Comparison of ENCODE assay signal across 12 cellular contexts in the genomic region with DNA sequence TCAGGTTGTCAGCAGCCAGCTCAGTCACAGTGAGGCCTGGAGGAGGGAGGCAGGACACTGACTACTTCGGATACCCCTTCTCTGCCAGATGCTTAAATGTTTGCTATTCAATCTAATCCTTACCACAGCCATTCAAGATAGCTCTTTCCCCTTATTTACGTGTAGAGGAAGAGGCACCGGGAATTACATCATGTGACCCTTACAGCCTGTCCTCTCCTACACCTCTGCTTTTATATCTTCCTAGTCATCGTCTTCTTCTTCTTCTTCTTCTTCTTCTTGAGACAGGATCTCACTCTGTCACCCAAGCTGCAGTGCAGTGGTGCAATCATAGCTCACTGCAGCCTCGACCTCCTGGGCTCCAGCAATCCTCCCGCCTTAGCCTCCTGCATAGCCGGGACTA.
DNase-seq lines count a peak whose midpoint lies in the region; ATAC-seq, FAIRE-seq and TF ChIP-seq lines count a peak whose summit lies in the region.
"Had no signal": no experiment of that assay in that cellular context is flagged by ENCODE, and none has a peak within 500 bp of the region (broad histone marks: within the 10 kb centered on the region; RNA-seq: fewer than 3 reads in every experiment).

No MANE protein-coding gene starts in this region.

- no TSS peak for BruUV-seq in K562 (replicated peaks; lab: Mats Ljungman, UMichigan)

- peaks cover 51% of the 10 kb centered on the region for H3K36me3 Mint-ChIP-seq in T-helper 2 cell treated with Interferon-gamma antibody and Interleukin-4, amounts not matched to agents 5 μg/mL and 100 μg/mL, for 36 hours (ENCODE audit: low read depth)

- peak overlapping the region; percentile 96 for H3K4me3 Mint-ChIP-seq in T-helper 2 cell treated with Interferon-gamma antibody and Interleukin-4, amounts not matched to agents 5 μg/mL and 100 μg/mL, for 36 hours

- H3K27ac ChIP-seq in MM.1S (ENCODE audit: low read length) (no peak overlapping the region), K562 (ENCODE audit: extremely low read depth, low read depth, low read length) (no peak overlapping the region), spleen (peak overlapping the region in 7 of 8 donors; percentile 88 to 97 (median 93)), GM23248 (no peak overlapping the region)
- H3K27ac ChIP-seq: psoas muscle, thoracic aorta had no signal

- 3% methylated on average over 6 of the region's 7 CpGs for WGBS in K562 (ENCODE audit: insufficient coverage, low coverage, missing lambda C conversion rate)
- WGBS in spleen, 5 donors, result 62 to 68% (median 63%) methylated on average over 7 of the region's 7 CpGs
- 73 to 80% methylated on average over 7 of the region's 7 CpGs for WGBS in GM23248 (ENCODE audit: low coverage in 1 of 2, low lambda C conversion rate in 2 of 2, missing lambda C conversion rate in 2 of 2), 2 experiments

- FAIRE-seq in K562 (lab: Jason Lieb, UNC), result no peak

- TF ChIP-seq CTCF in MM.1S (IDR thresholded peaks at IDR 0.05; ENCODE audit: low read length) (no peak), K562 (IDR thresholded peaks at IDR 0.05 in 2 of 3, conservative IDR thresholded peaks at IDR 0.05 in 1 of 3; ENCODE audit: insufficient read depth in 2 of 3, low read depth in 1 of 3, low read length in 3 of 3) (no peak), spleen (IDR thresholded peaks at IDR 0.05 in 8 of 11, conservative IDR thresholded peaks at IDR 0.05 in 3 of 11) (no peak)

- H3K9me2 ChIP-seq in MM.1S (replicated peaks; ENCODE audit: insufficient read depth, low read length), result no peaks in the 10 kb centered on the region
- no peaks in the 10 kb centered on the region for H3K9me2 ChIP-seq in GM23248 (ENCODE audit: insufficient read depth)

- H3K9me1 ChIP-seq in K562 (ENCODE audit: control insufficient read depth, insufficient read depth, low read length), result no peaks in the 10 kb centered on the region

- no peak overlapping the region for H2AFZ ChIP-seq in MM.1S (ENCODE audit: low read length)
- H2AFZ ChIP-seq in K562 (ENCODE audit: low read depth, low read length), result no peak overlapping the region
- H2AFZ ChIP-seq in GM23248, result no peak overlapping the region

- intact Hi-C loops in K562 (cut with micrococcal nuclease), result no loop called here
- intact Hi-C loops in spleen (cut with DNase I; ENCODE audit: low total_unique reads), result no loop called here

- POLR2A ChIA-PET in K562 (lab: Yijun Ruan, JAX), result interaction anchor here (0.8 to 1.5 kb wide), 5 partner anchors 10 to 287 kb away, joined by 3 read pairs; a partner anchor contains a TSS

- H3K4me2 ChIP-seq in MM.1S (ENCODE audit: low read depth, low read length) (peak overlapping the region; percentile 69; the same call in 1 of the 2 replicates), K562 (ENCODE audit: insufficient read depth, low read length) (no peak overlapping the region), GM23248 (ENCODE audit: unreplicated experiment) (no peak overlapping the region)

- H3K9me3 Mint-ChIP-seq in T-helper 2 cell treated with Interferon-gamma antibody and Interleukin-4, amounts not matched to agents 5 μg/mL and 100 μg/mL, for 36 hours, result peaks cover 8% of the 10 kb centered on the region

- H4K20me1 ChIP-seq in MM.1S (ENCODE audit: insufficient read depth, low read length), result no peaks in the 10 kb centered on the region
- H4K20me1 ChIP-seq in K562 (replicated peaks; ENCODE audit: control insufficient read depth, insufficient read depth, low read length), result no peaks in the 10 kb centered on the region
- no peaks in the 10 kb centered on the region for H4K20me1 ChIP-seq in GM23248 (ENCODE audit: insufficient read depth)

- no peak for DNase-seq in T-helper 2 cell treated with Interferon-gamma antibody and Interleukin-4, amounts not matched to agents 5 μg/mL and 100 μg/mL, for 36 hours (ENCODE audit: low spot score)
- DNase-seq in T-helper 2 cell (no peak), MM.1S (no peak), K562 (ENCODE audit: extremely low read depth in 1 of 4, low spot score in 3 of 4) (no peak), spleen (no peak), NCI-H146 treated with DMSO at 0.1 percent for 48 hours (lab: John Stamatoyannopoulos, UW; ENCODE audit: unreplicated experiment) (no peak), GM23248 (no peak)
- DNase-seq: 8988T, amygdala, psoas muscle had no signal

- CTCF ChIA-PET in K562 (lab: Yijun Ruan, JAX; ENCODE audit: low intra/inter-chr PET ratio), result no interaction called here

- TF ChIP-seq EP300 in K562 (IDR thresholded peaks at IDR 0.05; ENCODE audit: low read length), result no peak

- H3K36me3 ChIP-seq in MM.1S (replicated peaks; ENCODE audit: insufficient read depth, low read length) (no peaks in the 10 kb centered on the region), K562 (ENCODE audit: control insufficient read depth, insufficient read depth, low read length) (no peaks in the 10 kb centered on the region), spleen (peaks cover 0 to 48% (median 3%) of the 10 kb centered on the region in 6 donors), GM23248 (ENCODE audit: low read depth) (no peaks in the 10 kb centered on the region)
- H3K36me3 ChIP-seq: thoracic aorta had no signal

- H3K4me3 ChIP-seq in MM.1S (ENCODE audit: low read length) (no peak overlapping the region), K562 (no peak overlapping the region), spleen (peak overlapping the region; percentile 8 to 79 (median 56)), GM23248 (no peak overlapping the region)
- H3K4me3 ChIP-seq: psoas muscle, thoracic aorta had no signal

- TF ChIP-seq POLR2A in K562 (conservative IDR thresholded peaks at IDR 0.05) (no peak), spleen (IDR thresholded peaks at IDR 0.05) (no peak)

- H3K4me1 ChIP-seq in MM.1S (ENCODE audit: low read length) (peaks cover 34% of the 10 kb centered on the region), K562 (replicated peaks in 1 of 2; ENCODE audit: control insufficient read depth in 2 of 2, insufficient read depth in 2 of 2, low read length in 2 of 2) (no peaks in the 10 kb centered on the region; a peak in 1 of 5 replicates), spleen (peaks cover 24 to 98% (median 69%) of the 10 kb centered on the region in 6 donors), GM23248 (ENCODE audit: insufficient read depth) (no peaks in the 10 kb centered on the region)
- H3K4me1 ChIP-seq: psoas muscle had no signal

- in situ Hi-C loops in K562 (cut with MboI), result no loop called here
- in situ Hi-C loops in GM23248 (cut with MboI), result no loop called here

- no peak for TF ChIP-seq RAD21 in K562 (CRISPR knock-in tag; conservative IDR thresholded peaks at IDR 0.05 in 1 of 2, IDR thresholded peaks at IDR 0.05 in 1 of 2)

- ATAC-seq in K562 (no peak), GM21737 (IDR thresholded peaks at IDR 0.05; ENCODE audit: unreplicated experiment) (no peak)
- ATAC-seq: psoas muscle had no signal

- H3K27ac Mint-ChIP-seq in T-helper 2 cell treated with Interferon-gamma antibody and Interleukin-4, amounts not matched to agents 5 μg/mL and 100 μg/mL, for 36 hours, result peak overlapping the region; percentile 95

- no peak overlapping the region for H3K9ac ChIP-seq in MM.1S (ENCODE audit: low read length)
- no peak overlapping the region for H3K9ac ChIP-seq in K562 (ENCODE audit: insufficient read depth in 1 of 2, low read depth in 2 of 2, low read length in 2 of 2)
- H3K9ac ChIP-seq in GM23248, result no peak overlapping the region

- H3K27me3 Mint-ChIP-seq in T-helper 2 cell treated with Interferon-gamma antibody and Interleukin-4, amounts not matched to agents 5 μg/mL and 100 μg/mL, for 36 hours (ENCODE audit: low read depth), result no peaks in the 10 kb centered on the region

- H3K27me3 ChIP-seq in MM.1S (replicated peaks; ENCODE audit: insufficient read depth, low read length) (no peaks in the 10 kb centered on the region), K562 (ENCODE audit: control insufficient read depth in 2 of 2, insufficient read depth in 2 of 2, low read length in 2 of 2) (peaks cover 0 to 22% of the 10 kb centered on the region in 2 experiments; a peak in 2 of 5 replicates), spleen (replicated peaks in 1 of 7) (no peaks in the 10 kb centered on the region), GM23248 (replicated peaks; ENCODE audit: insufficient read depth) (no peaks in the 10 kb centered on the region)

- H3K4me1 Mint-ChIP-seq in T-helper 2 cell treated with Interferon-gamma antibody and Interleukin-4, amounts not matched to agents 5 μg/mL and 100 μg/mL, for 36 hours (ENCODE audit: low read depth), result peaks cover 54% of the 10 kb centered on the region

- peaks cover 54% of the 10 kb centered on the region for H3K79me2 ChIP-seq in MM.1S (ENCODE audit: low read length)
- H3K79me2 ChIP-seq in K562 (ENCODE audit: control insufficient read depth, insufficient read depth, low read length), result no peaks in the 10 kb centered on the region
- no peaks in the 10 kb centered on the region for H3K79me2 ChIP-seq in GM23248 (ENCODE audit: insufficient read depth)

- H3K9me3 ChIP-seq in MM.1S (replicated peaks; ENCODE audit: insufficient read depth, low read length) (no peaks in the 10 kb centered on the region), K562 (replicated peaks; ENCODE audit: control insufficient read depth, insufficient read depth, low read depth, low read length) (no peaks in the 10 kb centered on the region), spleen (no peaks in the 10 kb centered on the region), GM23248 (ENCODE audit: low read depth) (no peaks in the 10 kb centered on the region)
- H3K9me3 ChIP-seq: psoas muscle, thoracic aorta had no signal

- H3F3A ChIP-seq in MM.1S (ENCODE audit: insufficient read depth, low read length), result peaks cover 17% of the 10 kb centered on the region
- H3F3A ChIP-seq in GM23248 (ENCODE audit: insufficient read depth), result no peaks in the 10 kb centered on the region

TF ChIP-seq in K562, 482 proteins besides CTCF, POLR2A, EP300 and RAD21:
- TF ChIP-seq BCOR (IDR thresholded peaks at IDR 0.05) (no peak), BDP1 (IDR thresholded peaks at IDR 0.05; ENCODE audit: insufficient read depth, insufficient read length) (no peak)
- TF ChIP-seq, protein P1, sequence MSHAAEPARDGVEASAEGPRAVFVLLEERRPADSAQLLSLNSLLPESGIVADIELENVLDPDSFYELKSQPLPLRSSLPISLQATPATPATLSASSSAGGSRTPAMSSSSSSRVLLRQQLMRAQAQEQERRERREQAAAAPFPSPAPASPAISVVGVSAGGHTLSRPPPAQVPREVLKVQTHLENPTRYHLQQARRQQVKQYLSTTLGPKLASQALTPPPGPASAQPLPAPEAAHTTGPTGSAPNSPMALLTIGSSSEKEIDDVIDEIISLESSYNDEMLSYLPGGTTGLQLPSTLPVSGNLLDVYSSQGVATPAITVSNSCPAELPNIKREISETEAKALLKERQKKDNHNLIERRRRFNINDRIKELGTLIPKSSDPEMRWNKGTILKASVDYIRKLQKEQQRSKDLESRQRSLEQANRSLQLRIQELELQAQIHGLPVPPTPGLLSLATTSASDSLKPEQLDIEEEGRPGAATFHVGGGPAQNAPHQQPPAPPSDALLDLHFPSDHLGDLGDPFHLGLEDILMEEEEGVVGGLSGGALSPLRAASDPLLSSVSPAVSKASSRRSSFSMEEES (CRISPR knock-in tag; IDR thresholded peaks at IDR 0.05), result peak; percentile 82

Comparison
In these comparisons a context has a peak if more than half of its experiments do, and no peak if none do; other contexts are left out.
1. H3K27ac ChIP-seq: peak in spleen (7 of 8); none in MM.1S (single experiment), K562 (single experiment) and GM23248 (single experiment).
2. H3K4me3 ChIP-seq: peak in spleen (8 of 8); none in MM.1S (single experiment), K562 (single experiment) and GM23248 (single experiment).